ENCODE assay signal across 9 cellular contexts in the genomic region with DNA sequence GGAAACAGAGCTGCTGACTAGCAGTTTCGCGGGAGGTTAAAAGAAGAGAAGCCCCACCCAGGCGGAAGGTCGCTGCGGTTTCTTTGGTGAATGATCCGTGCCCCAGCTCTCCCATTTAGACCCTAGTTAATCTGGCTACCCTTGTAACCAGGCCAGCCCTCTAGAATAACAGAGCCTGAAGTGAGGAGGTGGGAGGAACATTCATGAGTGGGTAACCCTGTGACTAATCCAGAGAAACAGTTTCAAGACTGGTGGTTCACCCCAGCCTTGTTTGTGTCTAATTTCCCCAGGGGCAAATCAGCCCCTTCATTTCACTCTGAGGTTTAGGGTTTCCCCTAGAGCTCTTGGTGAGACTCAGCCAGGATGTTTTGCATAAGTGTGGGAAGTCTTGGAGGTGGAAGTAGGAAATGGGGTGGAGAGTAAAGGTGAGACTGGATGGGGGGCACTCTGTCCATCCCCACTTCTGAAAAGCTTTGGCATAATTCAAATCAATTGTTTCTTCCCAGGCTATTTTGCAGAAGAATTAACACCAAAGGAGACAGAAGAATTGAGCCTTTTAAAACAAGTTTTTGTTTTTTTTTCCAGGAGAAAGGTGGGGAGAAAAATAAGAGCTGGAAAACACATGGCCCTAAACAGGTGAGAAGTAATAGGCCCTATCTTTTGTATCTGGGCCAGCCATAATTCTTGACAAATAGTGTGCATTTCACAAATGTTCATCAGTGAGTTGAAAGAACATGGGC.
DNase-seq lines count a peak whose midpoint lies in the region; ATAC-seq, FAIRE-seq and TF ChIP-seq lines count a peak whose summit lies in the region.
"Had no signal": no experiment of that assay in that cellular context is flagged by ENCODE, and none has a peak within 500 bp of the region (broad histone marks: within the 10 kb centered on the region; RNA-seq: fewer than 3 reads in every experiment).

No MANE protein-coding gene starts in this region.

- peak; percentile 91 for ATAC-seq in GM19351 (IDR thresholded peaks at IDR 0.05; ENCODE audit: unreplicated experiment)
- ATAC-seq in HG03103 (IDR thresholded peaks at IDR 0.05; ENCODE audit: low read depth, unreplicated experiment) = peak; percentile 85

- no peak overlapping the region for H2AFZ ChIP-seq in astrocyte (ENCODE audit: low read depth, low read length)

- peaks cover 40% of the 10 kb centered on the region for H3K4me1 ChIP-seq in astrocyte (ENCODE audit: insufficient read depth, low read length)

- H3K27ac Mint-ChIP-seq in astrocyte (ENCODE audit: unreplicated experiment) = peak overlapping the region; percentile 21

- H3K36me3 ChIP-seq in astrocyte (ENCODE audit: insufficient read depth, low read length) = no peaks in the 10 kb centered on the region

- H3K79me2 ChIP-seq in astrocyte (ENCODE audit: insufficient read depth, low read length) = no peaks in the 10 kb centered on the region

- no peak overlapping the region for H3K4me3 ChIP-seq in astrocyte (ENCODE audit: insufficient read depth, low read depth, low read length)

- no peak overlapping the region for H3K4me3 Mint-ChIP-seq in astrocyte (ENCODE audit: unreplicated experiment)

- peaks cover 26% of the 10 kb centered on the region for H3K27me3 Mint-ChIP-seq in astrocyte (ENCODE audit: low read depth, unreplicated experiment)

- H3K9ac ChIP-seq in astrocyte (ENCODE audit: low read length) = no peak overlapping the region

- DNase-seq in T-helper 2 cell = peak in 4 of 5 experiments; percentile 44 to 84 (median 72)
- DNase-seq in astrocyte (ENCODE audit: low read depth) = peak; percentile 42
- peak; percentile 65 to 82 (median 81) for DNase-seq in stimulated activated CD4-positive, alpha-beta T cell treated with anti-CD3 and anti-CD28 coated beads, TNF-alpha, amount 100 ng/mL, for 24 hours (ENCODE audit: low read depth in 3 of 3)
- no peak for DNase-seq in NCI-H2196 (lab: John Stamatoyannopoulos, UW; ENCODE audit: unreplicated experiment)
- no peak for DNase-seq in NCI-H128 (lab: John Stamatoyannopoulos, UW; ENCODE audit: unreplicated experiment)
- DNase-seq in cerebellum (ENCODE audit: low spot score) = no peak

- H3K4me1 Mint-ChIP-seq in astrocyte (ENCODE audit: low read depth, unreplicated experiment) = peaks cover 45% of the 10 kb centered on the region

- TF ChIP-seq CTCF in astrocyte (IDR thresholded peaks at IDR 0.05; ENCODE audit: insufficient read depth, low read depth, low read length) = no peak

- H3K27ac ChIP-seq in astrocyte (ENCODE audit: low read depth, low read length) = no peak overlapping the region
- H3K27ac ChIP-seq: VCaP had no signal

- H3K36me3 Mint-ChIP-seq in astrocyte (ENCODE audit: low read depth, unreplicated experiment) = peaks cover 5% of the 10 kb centered on the region

- no peak for FAIRE-seq in astrocyte (lab: Jason Lieb, UNC)

- H3K4me2 ChIP-seq in astrocyte (ENCODE audit: low read length) = peak overlapping the region; percentile 27

- H3K9me3 ChIP-seq in astrocyte (ENCODE audit: insufficient read depth, low read depth, low read length) = no peaks in the 10 kb centered on the region

- no peaks in the 10 kb centered on the region for H4K20me1 ChIP-seq in astrocyte (ENCODE audit: insufficient read depth, low read length)

- H3K9me3 Mint-ChIP-seq in astrocyte (ENCODE audit: unreplicated experiment) = peaks cover 9% of the 10 kb centered on the region

- no peaks in the 10 kb centered on the region for H3K27me3 ChIP-seq in astrocyte (ENCODE audit: insufficient read depth, low read length)

Comparison
In these comparisons a context has a peak if more than half of its experiments do, and no peak if none do; other contexts are left out.
1. DNase-seq: peak in T-helper 2 cell (4 of 5), astrocyte (single experiment) and stimulated activated CD4-positive, alpha-beta T cell treated with anti-CD3 and anti-CD28 coated beads, TNF-alpha, amount 100 ng/mL, for 24 hours (3 of 3); none in NCI-H2196 (single experiment), NCI-H128 (single experiment) and cerebellum (single experiment).